In the genomic region with DNA sequence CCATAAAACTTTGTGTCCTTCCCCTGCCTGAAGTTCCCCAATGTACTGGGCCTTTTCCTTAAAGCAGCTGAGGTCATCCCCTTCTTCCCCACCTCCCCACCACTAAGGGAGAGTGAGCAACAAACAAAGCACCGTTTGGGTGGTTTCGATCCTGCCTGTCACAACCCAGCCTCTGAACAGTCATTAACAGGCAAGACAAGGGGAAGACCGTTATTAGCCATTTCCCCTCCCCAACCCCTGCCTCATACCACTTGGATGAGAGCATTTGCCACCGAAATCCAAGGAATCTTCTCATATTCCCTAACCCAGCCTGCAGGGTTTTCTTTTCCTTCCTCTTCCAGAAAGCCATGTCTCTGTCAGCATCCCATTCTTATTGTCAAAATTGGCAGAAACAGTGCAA, we compare ENCODE assay signal across 30 cellular contexts.
DNase-seq lines count a peak whose midpoint lies in the region; FAIRE-seq and TF ChIP-seq lines count a peak whose summit lies in the region.
"Had no signal": no experiment of that assay in that cellular context is flagged by ENCODE, and none has a peak within 500 bp of the region (broad histone marks: within the 10 kb centered on the region; RNA-seq: fewer than 3 reads in every experiment).

No MANE protein-coding gene starts in this region.

- H3K4me1 Mint-ChIP-seq in endodermal cell, result no peaks in the 10 kb centered on the region
- no peaks in the 10 kb centered on the region for H3K4me1 Mint-ChIP-seq in activated CD4-positive, alpha-beta T cell treated with anti-CD3 and anti-CD28 coated beads, Interleukin-2, amount 10 ng/mL, durations not matched to agents 7 days and 5 days
- H3K4me1 Mint-ChIP-seq: naive B cell had no signal

- no peak overlapping the region for H3K27ac Mint-ChIP-seq in endodermal cell
- H3K27ac Mint-ChIP-seq in activated CD4-positive, alpha-beta T cell treated with anti-CD3 and anti-CD28 coated beads, Interleukin-2, amount 10 ng/mL, durations not matched to agents 7 days and 5 days, result no peak overlapping the region
- H3K27ac Mint-ChIP-seq: naive B cell; T-helper 2 cell treated with Interferon-gamma antibody and Interleukin-4, amounts not matched to agents 5 μg/mL and 100 μg/mL, for 36 hours; type B pancreatic cell had no signal

- POLR2A ChIA-PET in activated CD4-positive, alpha-beta T cell treated with anti-CD3 and anti-CD28 coated beads, Interleukin-2, amount 10 ng/mL, durations not matched to agents 7 days and 5 days (lab: Charles Lee), result no interaction called here

- no peaks in the 10 kb centered on the region for H3K4me1 ChIP-seq in endodermal cell (ENCODE audit: control insufficient read depth, insufficient read depth, low read length)
- H3K4me1 ChIP-seq: BLaER1, Caco-2 had no signal

- no peak overlapping the region for H3K4me3 ChIP-seq in astrocyte of the spinal cord (ENCODE audit: low read depth, low read length)
- H3K4me3 ChIP-seq in endodermal cell (ENCODE audit: low read length), result no peak overlapping the region
- H3K4me3 ChIP-seq: BLaER1, HAP-1, SK-N-MC, skin epidermis had no signal

- CTCF ChIA-PET in activated CD4-positive, alpha-beta T cell treated with anti-CD3 and anti-CD28 coated beads, Interleukin-2, amount 10 ng/mL, durations not matched to agents 7 days and 5 days (lab: Charles Lee), result interaction anchor here (0.6 to 1.0 kb wide), 2 partner anchors 9 to 711 kb away, joined by 3 read pairs; no protein-coding TSS in a partner anchor

- no peaks in the 10 kb centered on the region for H3K36me3 ChIP-seq in endodermal cell (ENCODE audit: control insufficient read depth, insufficient read depth, low read length)
- H3K36me3 ChIP-seq: BLaER1, HAP-1 had no signal

- H3K9me3 ChIP-seq in endodermal cell (ENCODE audit: control insufficient read depth, low read length), result no peaks in the 10 kb centered on the region
- H3K9me3 ChIP-seq: HAP-1 had no signal

- H3K27ac ChIP-seq in endodermal cell (ENCODE audit: low read depth, low read length), result no peak overlapping the region
- H3K27ac ChIP-seq: BLaER1, HL-60, SK-N-MC, skin epidermis, VCaP had no signal

- no peak overlapping the region for H3K4me3 Mint-ChIP-seq in endodermal cell
- H3K4me3 Mint-ChIP-seq in activated CD4-positive, alpha-beta T cell treated with anti-CD3 and anti-CD28 coated beads, Interleukin-2, amount 10 ng/mL, durations not matched to agents 7 days and 5 days, result no peak overlapping the region
- H3K4me3 Mint-ChIP-seq: naive B cell; T-helper 2 cell treated with Interferon-gamma antibody and Interleukin-4, amounts not matched to agents 5 μg/mL and 100 μg/mL, for 36 hours; type B pancreatic cell had no signal

- in situ Hi-C loops in astrocyte of the spinal cord (cut with HindIII; ENCODE audit: low sequenced_read_pairs), result no loop called here

- DNase-seq in AG08396 (ENCODE audit: low spot score), result peak; percentile 17
- peak; percentile 38 for DNase-seq in HT1080 (ENCODE audit: low read depth)
- DNase-seq in astrocyte of the spinal cord (ENCODE audit: low read depth, low spot score), result peak; percentile 17
- peak; percentile 65 for DNase-seq in kidney tubule cell (ENCODE audit: low spot score)
- no peak for DNase-seq in endodermal cell
- DNase-seq in GOT3 (lab: John Stamatoyannopoulos, UW), result no peak
- DNase-seq in activated CD4-positive, alpha-beta T cell treated with anti-CD3 and anti-CD28 coated beads, Interleukin-2, amount 10 ng/mL, durations not matched to agents 7 days and 5 days, result no peak
- DNase-seq in GM19239 (ENCODE audit: insufficient read length, low spot score), result no peak
- DNase-seq: activated naive CD4-positive, alpha-beta T cell treated with anti-CD3 and anti-CD28 coated beads, Interleukin-2, amount 50 U/mL, for 16 hours; aorta; Caco-2; DND-41; effector CD4-positive, alpha-beta T cell; kidney glomerular epithelial cell; naive B cell; NCI-H1417 treated with DMSO at 0.1 percent for 48 hours; NCI-H2081 treated with DMSO at 0.1 percent for 48 hours; NCI-H345; NCI-H748 treated with DMSO at 0.1 percent for 48 hours; nucleus accumbens; RPMI8226 had no signal

- no peaks in the 10 kb centered on the region for H3K36me3 Mint-ChIP-seq in endodermal cell (ENCODE audit: low read depth)
- no peaks in the 10 kb centered on the region for H3K36me3 Mint-ChIP-seq in activated CD4-positive, alpha-beta T cell treated with anti-CD3 and anti-CD28 coated beads, Interleukin-2, amount 10 ng/mL, durations not matched to agents 7 days and 5 days (ENCODE audit: low read depth)
- H3K36me3 Mint-ChIP-seq: type B pancreatic cell had no signal

- H3K27me3 ChIP-seq in endodermal cell (ENCODE audit: control insufficient read depth, insufficient read depth, low read length, poor library complexity, severe bottlenecking), result no peaks in the 10 kb centered on the region
- H3K27me3 ChIP-seq: BLaER1 had no signal

- TF ChIP-seq CTCF in astrocyte of the spinal cord (IDR thresholded peaks at IDR 0.05; ENCODE audit: low read depth, low read length) (no peak), endodermal cell (conservative IDR thresholded peaks at IDR 0.05) (no peak)

- H3K27me3 Mint-ChIP-seq in endodermal cell (ENCODE audit: insufficient read depth), result no peaks in the 10 kb centered on the region
- H3K27me3 Mint-ChIP-seq in activated CD4-positive, alpha-beta T cell treated with anti-CD3 and anti-CD28 coated beads, Interleukin-2, amount 10 ng/mL, durations not matched to agents 7 days and 5 days, result no peaks in the 10 kb centered on the region

- H3K9ac ChIP-seq in endodermal cell (ENCODE audit: extremely low read depth, low read length, poor library complexity, severe bottlenecking), result no peak overlapping the region
- H3K9ac ChIP-seq: BLaER1 had no signal

- no peak for FAIRE-seq in GM19239 (lab: Jason Lieb, UNC)
- FAIRE-seq: A204.1 had no signal

- WGBS in endodermal cell (ENCODE audit: insufficient coverage in 1 of 2, insufficient read length in 1 of 2), 2 experiments, result 69 to 75% methylated on average over 2 to 4 of the region's 4 CpGs

- H3K9me3 Mint-ChIP-seq in endodermal cell, result no peaks in the 10 kb centered on the region
- H3K9me3 Mint-ChIP-seq in activated CD4-positive, alpha-beta T cell treated with anti-CD3 and anti-CD28 coated beads, Interleukin-2, amount 10 ng/mL, durations not matched to agents 7 days and 5 days, result peaks cover 24% of the 10 kb centered on the region
- H3K9me3 Mint-ChIP-seq: type B pancreatic cell had no signal

Comparison
In these comparisons a context has a peak if more than half of its experiments do, and no peak if none do; other contexts are left out.
1. DNase-seq: peak in AG08396 (single experiment), HT1080 (single experiment), astrocyte of the spinal cord (single experiment) and kidney tubule cell (single experiment); none in endodermal cell (single experiment), GOT3 (single experiment), activated CD4-positive, alpha-beta T cell treated with anti-CD3 and anti-CD28 coated beads, Interleukin-2, amount 10 ng/mL, durations not matched to agents 7 days and 5 days (single experiment) and GM19239 (single experiment).